In the genomic region with DNA sequence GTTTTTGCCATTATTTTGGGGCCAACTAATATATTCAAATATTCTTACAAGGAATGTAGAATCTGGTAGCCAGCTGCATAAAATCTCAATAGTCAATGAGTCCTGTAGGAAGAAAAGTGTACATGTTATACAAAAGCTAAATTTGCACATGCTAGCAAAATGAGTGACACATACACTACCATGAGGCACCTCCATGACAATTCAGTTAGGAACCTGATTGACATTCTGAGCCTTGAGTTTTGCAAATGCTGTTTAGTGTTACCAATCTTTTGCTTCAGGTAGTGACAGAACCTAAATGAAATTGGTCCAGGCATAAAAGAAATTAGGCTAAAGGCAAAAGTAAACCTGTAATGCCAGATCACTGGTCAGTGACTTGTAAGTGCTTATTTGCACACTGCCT, we compare ENCODE assay signal across 26 cellular contexts.
"Had no signal": no experiment of that assay in that cellular context is flagged by ENCODE, and none has a peak within 500 bp of the region (broad histone marks: within the 10 kb centered on the region; RNA-seq: fewer than 3 reads in every experiment).

No MANE protein-coding gene starts in this region.

- DNase-seq: islet precursor cell; left ventricle myocardium inferior; mesendoderm; naive B cell; nucleus accumbens; pancreas; posterior cingulate gyrus; retina; right cardiac atrium; stimulated activated CD4-positive, alpha-beta T cell treated with anti-CD3 and anti-CD28 coated beads, Interleukin-12 subunit alpha, Interleukin-12 subunit beta, amount 100 ng/mL, for 4 hours; stimulated activated CD4-positive, alpha-beta T cell treated with anti-CD3 and anti-CD28 coated beads, Interleukin-15, amount 100 ng/mL, for 24 hours; stimulated activated CD4-positive, alpha-beta T cell treated with anti-CD3 and anti-CD28 coated beads, Interleukin-2, amount 100 ng/mL, for 24 hours; stimulated activated CD4-positive, alpha-beta T cell treated with anti-CD3 and anti-CD28 coated beads, Interleukin-4, amount 100 ng/mL, for 1 hour; stimulated activated naive B cell treated with anti-CD40 and anti-IgM and Interleukin-4, amounts not matched to agents 10 μg/mL and 1 μg/mL and 100 μg/mL, for 72 hours; stimulated activated naive CD8-positive, alpha-beta T cell treated with anti-CD3 and anti-CD28 coated beads, Interleukin-15, Interleukin-2, amounts not matched to agents 100 U/mL and 50 U/mL, for 24 hours; stomach; testis; thyroid gland; transverse colon; upper lobe of left lung had no signal

- H3K27me3 ChIP-seq: pancreas, stomach, testis, thyroid gland, transverse colon, upper lobe of left lung, vagina had no signal

- FAIRE-seq: pancreas had no signal

- H3K36me3 ChIP-seq: left ventricle myocardium inferior, pancreas, prostate gland, stomach, thyroid gland, transverse colon, upper lobe of left lung, vagina had no signal

- ATAC-seq: natural killer cell treated with Interleukin-12 subunit alpha and Interleukin-12 subunit beta and Interleukin-15 and Interleukin-18, amount 100 ng/mL, for 72 hours; pancreas; right cardiac atrium; sciatic nerve; stimulated activated naive B cell treated with anti-CD40 and anti-IgM and Interleukin-4, amounts not matched to agents 10 μg/mL and 1 μg/mL and 100 μg/mL, for 72 hours; stimulated activated naive CD8-positive, alpha-beta T cell treated with anti-CD3 and anti-CD28 coated beads, Interleukin-15, Interleukin-2, amounts not matched to agents 100 U/mL and 50 U/mL, for 24 hours had no signal

- H3K27ac ChIP-seq: left ventricle myocardium inferior, pancreas, prostate gland, skin epidermis, stomach, testis, thyroid gland, transverse colon, upper lobe of left lung, vagina had no signal

- H3K4me1 ChIP-seq: left ventricle myocardium inferior, prostate gland, stomach, testis, thyroid gland, transverse colon, vagina had no signal

- H3K4me3 ChIP-seq: left ventricle myocardium inferior, lung, pancreas, prostate gland, skin epidermis, stomach, testis, thyroid gland, transverse colon, upper lobe of left lung, vagina had no signal

- H3K9me3 ChIP-seq: left ventricle myocardium inferior, pancreas, prostate gland, stomach, testis, thyroid gland, transverse colon, upper lobe of left lung, vagina had no signal
